ENCODE assay signal across 15 cellular contexts in genomic region chr5:139688088-139688702, GRCh38. TPM values are rescaled to one million over a fixed set of nuclear protein-coding genes. Genes with fewer than 3 reads are reported as not detected.
DNase-seq lines count a peak whose midpoint lies in the region; ATAC-seq and TF ChIP-seq lines count a peak whose summit lies in the region.
"Had no signal": no experiment of that assay in that cellular context is flagged by ENCODE, and none has a peak within 500 bp of the region (broad histone marks: within the 10 kb centered on the region; RNA-seq: fewer than 3 reads in every experiment).

No MANE protein-coding gene starts in this region.

- no peaks in the 10 kb centered on the region for H3K9me2 ChIP-seq in OCI-LY1 (ENCODE audit: low read depth, low read length)

- peaks cover 0 to 6% of the 10 kb centered on the region in 2 experiments; a peak in 1 of 3 replicates for H3K36me3 ChIP-seq in HEK293 (ENCODE audit: control insufficient read depth in 2 of 2, insufficient read depth in 1 of 2, low read length in 2 of 2)
- H3K36me3 ChIP-seq in OCI-LY1 (ENCODE audit: insufficient read depth, low read length), result peaks cover 21% of the 10 kb centered on the region; the same call in 1 of the 2 replicates
- H3K36me3 ChIP-seq in stomach, result peaks cover 0 to 14% (median 11%) of the 10 kb centered on the region in 4 donors

- POLR2A ChIA-PET in HEK293 (lab: Yijun Ruan, JAX), result interaction anchor here (0.6 kb wide), 1 partner anchor 11 kb away, joined by 4 read pairs; no protein-coding TSS in a partner anchor

- WGBS in stomach, 5 donors, result 73 to 86% (median 82%) methylated on average over 9 to 14 of the region's 14 CpGs

- no peaks in the 10 kb centered on the region for H3K27me3 Mint-ChIP-seq in progenitor cell of endocrine pancreas
- H3K27me3 Mint-ChIP-seq: stimulated activated naive CD8-positive, alpha-beta T cell treated with anti-CD3 and anti-CD28 coated beads, Interleukin-15, Interleukin-2, amounts not matched to agents 100 ng/mL and 50 ng/mL, for 24 hours had no signal

- H3K79me2 ChIP-seq in OCI-LY1 (ENCODE audit: insufficient read depth, low read length), result no peaks in the 10 kb centered on the region

- TF ChIP-seq CTCF in HEK293 (tag by site-specific recombination; IDR thresholded peaks at IDR 0.05), result no peak
- TF ChIP-seq CTCF in OCI-LY1 (IDR thresholded peaks at IDR 0.05; ENCODE audit: low read length), result no peak
- TF ChIP-seq CTCF in stomach (IDR thresholded peaks at IDR 0.05), result no peak
- no peak for TF ChIP-seq CTCF in progenitor cell of endocrine pancreas (IDR thresholded peaks at IDR 0.05; ENCODE audit: unreplicated experiment)

- no peak overlapping the region for H2AFZ ChIP-seq in OCI-LY1 (ENCODE audit: low read length)

- no peak for ATAC-seq in GM18519 (IDR thresholded peaks at IDR 0.05; ENCODE audit: low FRiP score, unreplicated experiment)
- ATAC-seq in GM21619 (IDR thresholded peaks at IDR 0.05; ENCODE audit: unreplicated experiment), result no peak

- no peak overlapping the region for H3K27ac Mint-ChIP-seq in progenitor cell of endocrine pancreas
- H3K27ac Mint-ChIP-seq: stimulated activated naive CD8-positive, alpha-beta T cell treated with anti-CD3 and anti-CD28 coated beads, Interleukin-15, Interleukin-2, amounts not matched to agents 100 ng/mL and 50 ng/mL, for 24 hours had no signal

- CTCF ChIA-PET in HEK293 (lab: Yijun Ruan, JAX), result interaction anchor here (0.6 to 7.7 kb wide), 2 partner anchors 19 to 53 kb away, joined by 4 to 74 read pairs; no protein-coding TSS in a partner anchor

- no peak for TF ChIP-seq EP300 in stomach (IDR thresholded peaks at IDR 0.05)

- DNase-seq in stomach, result no peak
- no peak for DNase-seq in progenitor cell of endocrine pancreas (ENCODE audit: low spot score, unreplicated experiment)
- DNase-seq: activated CD4-positive, alpha-beta T cell treated with anti-CD3 and anti-CD28 coated beads, Interleukin-2, amount 50 U/mL, for 48 hours; activated naive CD4-positive, alpha-beta T cell treated with Interleukin-2 at 50 U/mL for 16 hours; activated T-cell treated with anti-CD3 and anti-CD28 coated beads for 4 hours; aorta; kidney glomerular epithelial cell; NCI-H226 had no signal

- H3K4me3 Mint-ChIP-seq in progenitor cell of endocrine pancreas (ENCODE audit: low read depth), result no peak overlapping the region
- H3K4me3 Mint-ChIP-seq: stimulated activated naive CD8-positive, alpha-beta T cell treated with anti-CD3 and anti-CD28 coated beads, Interleukin-15, Interleukin-2, amounts not matched to agents 100 ng/mL and 50 ng/mL, for 24 hours had no signal

- H3K4me1 ChIP-seq in HEK293 (ENCODE audit: control insufficient read depth, insufficient read depth, low read length) (no peaks in the 10 kb centered on the region), OCI-LY1 (ENCODE audit: insufficient read depth, low read length, severe bottlenecking) (peaks cover 68% of the 10 kb centered on the region), stomach (peaks cover 57 to 86% (median 74%) of the 10 kb centered on the region in 4 donors)

- H3K9ac ChIP-seq in OCI-LY1 (ENCODE audit: low read length), result no peak overlapping the region; the same call in 1 of the 2 replicates

- no peaks in the 10 kb centered on the region for H3F3A ChIP-seq in OCI-LY1 (ENCODE audit: insufficient read depth, low read length)

- no peaks in the 10 kb centered on the region for H3K9me3 ChIP-seq in HEK293 (ENCODE audit: control insufficient read depth, insufficient read depth, low read depth, low read length)
- no peaks in the 10 kb centered on the region for H3K9me3 ChIP-seq in OCI-LY1 (ENCODE audit: low read length)
- no peaks in the 10 kb centered on the region for H3K9me3 ChIP-seq in stomach

- intact Hi-C loops in stomach (cut with DNase I; ENCODE audit: low total_unique reads), result no loop called here

- peak overlapping the region; percentile 50; the same call in 1 of the 2 replicates for H3K4me2 ChIP-seq in OCI-LY1 (ENCODE audit: low read length)

- peaks cover 34% of the 10 kb centered on the region for H3K4me1 Mint-ChIP-seq in progenitor cell of endocrine pancreas (ENCODE audit: low read depth)

- H3K27me3 ChIP-seq in OCI-LY1 (ENCODE audit: insufficient read depth, low read length), result no peaks in the 10 kb centered on the region
- no peaks in the 10 kb centered on the region for H3K27me3 ChIP-seq in layer of hippocampus (ENCODE audit: control insufficient read depth, insufficient read depth, low read length)
- no peaks in the 10 kb centered on the region for H3K27me3 ChIP-seq in stomach

- H3K4me3 ChIP-seq in HEK293 (ENCODE audit: low read depth, low read length), result no peak overlapping the region
- no peak overlapping the region for H3K4me3 ChIP-seq in OCI-LY1 (ENCODE audit: low read depth, low read length, poor library complexity, severe bottlenecking)
- no peak overlapping the region for H3K4me3 ChIP-seq in stomach
- H3K4me3 ChIP-seq: coronary artery had no signal

- TF ChIP-seq POLR2A in stomach (IDR thresholded peaks at IDR 0.05), result no peak

- no peaks in the 10 kb centered on the region for H3K9me3 Mint-ChIP-seq in progenitor cell of endocrine pancreas (ENCODE audit: low read depth)
- H3K9me3 Mint-ChIP-seq: stimulated activated naive CD8-positive, alpha-beta T cell treated with anti-CD3 and anti-CD28 coated beads, Interleukin-15, Interleukin-2, amounts not matched to agents 100 ng/mL and 50 ng/mL, for 24 hours had no signal

- H3K36me3 Mint-ChIP-seq in progenitor cell of endocrine pancreas (ENCODE audit: insufficient read depth), result peaks cover 13% of the 10 kb centered on the region

- no peaks in the 10 kb centered on the region for H4K20me1 ChIP-seq in OCI-LY1 (ENCODE audit: insufficient read depth, low read length)

- H3K27ac ChIP-seq in HEK293 (ENCODE audit: extremely low read depth, low read depth, low read length) (no peak overlapping the region), OCI-LY1 (ENCODE audit: low read depth, low read length, poor library complexity, severe bottlenecking) (peak overlapping the region; percentile 83), layer of hippocampus (ENCODE audit: low read depth, low read length) (peak overlapping the region; percentile 98), stomach (peak overlapping the region; percentile 56 to 73 (median 69))

TF ChIP-seq in HEK293, 187 proteins besides CTCF, POLR2A, EP300 and RAD21:
- TF ChIP-seq ZNF10 (tag by site-specific recombination; IDR thresholded peaks at IDR 0.05) (no peak), ZNF366 (tag by site-specific recombination; conservative IDR thresholded peaks at IDR 0.05) (no peak), ZIC2 (tag by site-specific recombination; IDR thresholded peaks at IDR 0.05) (peak; percentile 45), KLF17 (tag by site-specific recombination; IDR thresholded peaks at IDR 0.05) (no peak), ZNF248 (tag by site-specific recombination; IDR thresholded peaks at IDR 0.05) (no peak), ZNF174 (tag by site-specific recombination; IDR thresholded peaks at IDR 0.05) (no peak)
TF ChIP-seq in HEK293: peak in this region for 1.

RNA-seq across cellular contexts. Expression of gene CXXC5, which starts 40.0 kb away (rescaled TPM):
- total RNA-seq in stomach, result 100 to 1,000 TPM in 1 of 5 donors, 10 to 100 TPM in 4; 25.9 to 101 (median 32.7) TPM
- 10 to 100 TPM; 18.3 to 26.3 (median 22.2) TPM for polyA plus RNA-seq in stomach
- 79.1 and 88.2 TPM in 2 replicates for total RNA-seq in progenitor cell of endocrine pancreas
